17 cellular contexts compared by ENCODE assay signal in genomic region chr5:26482076-26482816, GRCh38.
DNase-seq lines count a peak whose midpoint lies in the region; ATAC-seq and TF ChIP-seq lines count a peak whose summit lies in the region.
"Had no signal": no experiment of that assay in that cellular context is flagged by ENCODE, and none has a peak within 500 bp of the region (broad histone marks: within the 10 kb centered on the region; RNA-seq: fewer than 3 reads in every experiment).

No MANE protein-coding gene starts in this region.

- H3K4ac ChIP-seq in trophoblast cell (ENCODE audit: low read depth, low read length), result no peak overlapping the region

- H2AK5ac ChIP-seq in trophoblast cell (ENCODE audit: low read length), result no peak overlapping the region

- H3K9me3 ChIP-seq in MM.1S (replicated peaks; ENCODE audit: insufficient read depth, low read length), result no peaks in the 10 kb centered on the region
- no peaks in the 10 kb centered on the region for H3K9me3 ChIP-seq in sigmoid colon
- H3K9me3 ChIP-seq in trophoblast cell (ENCODE audit: insufficient read depth, low read depth, low read length), result no peaks in the 10 kb centered on the region
- H3K9me3 ChIP-seq: colonic mucosa had no signal

- ATAC-seq in GM18868 (IDR thresholded peaks at IDR 0.05; ENCODE audit: unreplicated experiment), result peak; percentile 23
- ATAC-seq in omental fat pad (ENCODE audit: low FRiP score), result no peak
- ATAC-seq: mucosa of descending colon had no signal

- no peak overlapping the region for H3K23ac ChIP-seq in trophoblast cell (ENCODE audit: low read length)

- TF ChIP-seq CTCF in MM.1S (IDR thresholded peaks at IDR 0.05; ENCODE audit: low read length) (no peak), dorsolateral prefrontal cortex (IDR thresholded peaks at IDR 0.05 in 54 of 56, conservative IDR thresholded peaks at IDR 0.05 in 2 of 56; ENCODE audit: low read depth in 1 of 56, partially characterized antibody in 56 of 56) (no peak), sigmoid colon (IDR thresholded peaks at IDR 0.05) (no peak), omental fat pad (IDR thresholded peaks at IDR 0.05) (no peak)

- H2BK120ac ChIP-seq in trophoblast cell (ENCODE audit: insufficient read depth, low read length, poor library complexity), result no peak overlapping the region

- no peak overlapping the region for H4K8ac ChIP-seq in trophoblast cell (ENCODE audit: low read depth, low read length)

- H2BK12ac ChIP-seq in trophoblast cell (ENCODE audit: low read length), result no peak overlapping the region

- no peaks in the 10 kb centered on the region for H3K79me1 ChIP-seq in trophoblast cell (ENCODE audit: low read length)

- peak overlapping the region; percentile 39 for H3K4me3 ChIP-seq in MM.1S (ENCODE audit: low read length)
- peak overlapping the region in 58 of 59 donors; percentile 12 to 66 (median 43) for H3K4me3 ChIP-seq in dorsolateral prefrontal cortex
- peak overlapping the region in 3 of 4 donors; percentile 7 to 16 (median 13) for H3K4me3 ChIP-seq in sigmoid colon
- H3K4me3 ChIP-seq in trophoblast cell (ENCODE audit: low read depth, low read length), result no peak overlapping the region
- H3K4me3 ChIP-seq: colonic mucosa, mucosa of descending colon had no signal

- no peaks in the 10 kb centered on the region for H3K9me3 Mint-ChIP-seq in activated CD4-positive, alpha-beta T cell treated with anti-CD3 and anti-CD28 coated beads, Interleukin-2, amount 10 ng/mL, durations not matched to agents 24 days and 14 days

- H3K9ac ChIP-seq in MM.1S (ENCODE audit: low read length) (no peak overlapping the region), trophoblast cell (ENCODE audit: low read length) (no peak overlapping the region)

- no peaks in the 10 kb centered on the region for H3K4me1 ChIP-seq in MM.1S (ENCODE audit: low read length)
- H3K4me1 ChIP-seq in sigmoid colon, result no peaks in the 10 kb centered on the region
- H3K4me1 ChIP-seq in trophoblast cell (ENCODE audit: control insufficient read depth in 1 of 2, insufficient read depth in 2 of 2, low read length in 2 of 2), result no peaks in the 10 kb centered on the region
- H3K4me1 ChIP-seq: colonic mucosa had no signal

- no peak overlapping the region for H3K27ac Mint-ChIP-seq in activated CD4-positive, alpha-beta T cell treated with anti-CD3 and anti-CD28 coated beads, Interleukin-2, amount 10 ng/mL, durations not matched to agents 24 days and 14 days
- H3K27ac Mint-ChIP-seq: activated naive CD8-positive, alpha-beta T cell; CD4-positive, CD25-positive, alpha-beta regulatory T cell; WTC11 had no signal

- H3K14ac ChIP-seq in trophoblast cell (ENCODE audit: low read length), result no peak overlapping the region

- intact Hi-C loops in dorsolateral prefrontal cortex (cut with DNase I), result loop anchor here in 1 of 2 donors (10.0 kb wide), 1 partner anchor 1847 kb away; no protein-coding TSS in a partner anchor
- intact Hi-C loops in sigmoid colon (cut with DNase I), result no loop called here
- intact Hi-C loops in activated CD4-positive, alpha-beta T cell treated with anti-CD3 and anti-CD28 coated beads, Interleukin-2, amount 10 ng/mL, durations not matched to agents 24 days and 14 days (cut with micrococcal nuclease), result no loop called here

- no peak for TF ChIP-seq POLR2A in sigmoid colon (IDR thresholded peaks at IDR 0.05)

- H3F3A ChIP-seq in MM.1S (ENCODE audit: insufficient read depth, low read length), result no peaks in the 10 kb centered on the region

- H4K12ac ChIP-seq in trophoblast cell (ENCODE audit: low read depth, low read length), result no peak overlapping the region

- H3K27ac ChIP-seq in MM.1S (ENCODE audit: low read length), result no peak overlapping the region
- no peak overlapping the region for H3K27ac ChIP-seq in dorsolateral prefrontal cortex
- H3K27ac ChIP-seq in sigmoid colon, result no peak overlapping the region
- H3K27ac ChIP-seq in trophoblast cell (ENCODE audit: low read depth, low read length), result no peak overlapping the region
- H3K27ac ChIP-seq: colonic mucosa had no signal

- no peak overlapping the region for H2BK5ac ChIP-seq in trophoblast cell (ENCODE audit: low read depth, low read length, poor library complexity)

- H3K36me3 ChIP-seq in MM.1S (replicated peaks; ENCODE audit: insufficient read depth, low read length) (no peaks in the 10 kb centered on the region), sigmoid colon (no peaks in the 10 kb centered on the region), trophoblast cell (ENCODE audit: control insufficient read depth in 1 of 2, insufficient read depth in 2 of 2, low read length in 2 of 2) (no peaks in the 10 kb centered on the region)
- H3K36me3 ChIP-seq: colonic mucosa had no signal

- WGBS in sigmoid colon, 2 donors, result 80% methylated on average over 5 of the region's 5 CpGs
- no CpG with 5 or more reads among the region's 5 CpGs for WGBS in trophoblast cell (ENCODE audit: extremely low coverage, insufficient coverage, insufficient read length)

- H3K4me1 Mint-ChIP-seq in activated CD4-positive, alpha-beta T cell treated with anti-CD3 and anti-CD28 coated beads, Interleukin-2, amount 10 ng/mL, durations not matched to agents 24 days and 14 days, result no peaks in the 10 kb centered on the region
- H3K4me1 Mint-ChIP-seq: CD4-positive, CD25-positive, alpha-beta regulatory T cell had no signal

- H3K79me2 ChIP-seq in MM.1S (ENCODE audit: low read length) (no peaks in the 10 kb centered on the region), trophoblast cell (ENCODE audit: control insufficient read depth, insufficient read depth, low read length, poor library complexity) (no peaks in the 10 kb centered on the region)

- H3K4me2 ChIP-seq in MM.1S (ENCODE audit: low read depth, low read length) (peak overlapping the region; percentile 20; the same call in 1 of the 2 replicates), trophoblast cell (ENCODE audit: low read length) (no peak overlapping the region)

- H4K91ac ChIP-seq in trophoblast cell (ENCODE audit: low read depth, low read length), result no peak overlapping the region

- H3K9me2 ChIP-seq in MM.1S (replicated peaks; ENCODE audit: insufficient read depth, low read length), result no peaks in the 10 kb centered on the region

- no peaks in the 10 kb centered on the region for H3K27me3 Mint-ChIP-seq in activated CD4-positive, alpha-beta T cell treated with anti-CD3 and anti-CD28 coated beads, Interleukin-2, amount 10 ng/mL, durations not matched to agents 24 days and 14 days
- H3K27me3 Mint-ChIP-seq: activated naive CD8-positive, alpha-beta T cell; CD4-positive, CD25-positive, alpha-beta regulatory T cell had no signal

- H3K27me3 ChIP-seq in MM.1S (replicated peaks; ENCODE audit: insufficient read depth, low read length) (no peaks in the 10 kb centered on the region), dorsolateral prefrontal cortex (no peaks in the 10 kb centered on the region), sigmoid colon (no peaks in the 10 kb centered on the region), trophoblast cell (ENCODE audit: insufficient read depth, low read length) (no peaks in the 10 kb centered on the region)
- H3K27me3 ChIP-seq: colonic mucosa had no signal

- DNase-seq in MM.1S, result peak; percentile 57
- DNase-seq in dorsolateral prefrontal cortex, result no peak
- DNase-seq in sigmoid colon, result no peak
- no peak for DNase-seq in trophoblast cell
- DNase-seq in omental fat pad (ENCODE audit: low spot score), result no peak
- no peak for DNase-seq in activated CD4-positive, alpha-beta T cell treated with anti-CD3 and anti-CD28 coated beads, Interleukin-2, amount 10 ng/mL, durations not matched to agents 24 days and 14 days
- DNase-seq in cerebellar cortex (ENCODE audit: low spot score), result no peak
- DNase-seq: activated CD8-positive, alpha-beta memory T cell treated with anti-CD3 and anti-CD28 coated beads, Interleukin-2, amount 50 U/mL, for 4 hours; CD4-positive, CD25-positive, alpha-beta regulatory T cell; colonic mucosa; NCI-H1436 treated with DMSO at 0.1 percent for 48 hours; stimulated activated CD4-positive, alpha-beta T cell treated with anti-CD3 and anti-CD28 coated beads, Interleukin-4, amount 100 ng/mL, for 24 hours; stimulated activated naive CD4-positive, alpha-beta T cell treated with Interleukin-2 at 50 U/mL for 16 hours had no signal

- TF ChIP-seq EP300 in sigmoid colon (IDR thresholded peaks at IDR 0.05), result no peak

- no peak overlapping the region for H3K4me3 Mint-ChIP-seq in activated CD4-positive, alpha-beta T cell treated with anti-CD3 and anti-CD28 coated beads, Interleukin-2, amount 10 ng/mL, durations not matched to agents 24 days and 14 days
- H3K4me3 Mint-ChIP-seq: activated naive CD8-positive, alpha-beta T cell; CD4-positive, CD25-positive, alpha-beta regulatory T cell; WTC11 had no signal

- no peaks in the 10 kb centered on the region for H3K36me3 Mint-ChIP-seq in activated CD4-positive, alpha-beta T cell treated with anti-CD3 and anti-CD28 coated beads, Interleukin-2, amount 10 ng/mL, durations not matched to agents 24 days and 14 days (ENCODE audit: low read depth)
- H3K36me3 Mint-ChIP-seq: activated naive CD8-positive, alpha-beta T cell; CD4-positive, CD25-positive, alpha-beta regulatory T cell had no signal

- no peak overlapping the region for H3K18ac ChIP-seq in trophoblast cell (ENCODE audit: low read length)

- no peaks in the 10 kb centered on the region for H4K20me1 ChIP-seq in MM.1S (ENCODE audit: insufficient read depth, low read length)

- H2AFZ ChIP-seq in MM.1S (ENCODE audit: low read length), result peak overlapping the region; percentile 31
- no peak overlapping the region for H2AFZ ChIP-seq in trophoblast cell (ENCODE audit: insufficient read depth, low read length, poor library complexity)
